ENCODE assay signal across 8 cellular contexts in genomic region chr1:223081181-223081994, GRCh38.
A peak's percentile ranks its signal among the peaks of the same experiment; 100 is the strongest.
DNase-seq lines count a peak whose midpoint lies in the region; ATAC-seq, FAIRE-seq and TF ChIP-seq lines count a peak whose summit lies in the region.

No MANE protein-coding gene starts in this region.

- DNase-seq in Caki2 (ENCODE audit: low read depth) (peak; percentile 97), HT1080 (ENCODE audit: low read depth) (peak; percentile 95), NOMO-1 treated with DMSO at 0.1 percent for 48 hours (lab: John Stamatoyannopoulos, UW; ENCODE audit: unreplicated experiment) (peak; percentile 73), endothelial cell of umbilical vein (ENCODE audit: low read depth, low spot score) (peak; percentile 77), mucosa of descending colon (peak; percentile 75 to 88 (median 88))
- peak; percentile 29 for DNase-seq in activated CD8-positive, alpha-beta memory T cell treated with anti-CD3 and anti-CD28 coated beads, Interleukin-2, amount 50 U/mL, for 24 hours (ENCODE audit: extremely low read depth)
- peak; percentile 29 to 54 for DNase-seq in stimulated activated CD8-positive, alpha-beta memory T cell treated with anti-CD3 and anti-CD28 coated beads, Interleukin-2, amount 100 ng/mL, for 1 hour (ENCODE audit: low read depth in 2 of 2)

- H3K27me3 ChIP-seq in endothelial cell of umbilical vein (ENCODE audit: control insufficient read depth in 2 of 2, insufficient read depth in 2 of 2, low read length in 2 of 2): peaks cover 0 to 1% of the 10 kb centered on the region in 2 experiments

- H3K36me3 ChIP-seq in endothelial cell of umbilical vein (ENCODE audit: control insufficient read depth in 2 of 2, extremely low read depth in 1 of 2, insufficient read depth in 2 of 2, low read length in 2 of 2) (no peaks in the 10 kb centered on the region), mucosa of descending colon (ENCODE audit: low read depth) (no peaks in the 10 kb centered on the region)

- no peak overlapping the region for H3K4me3 ChIP-seq in endothelial cell of umbilical vein (replicated peaks in 1 of 3; ENCODE audit: insufficient read depth in 1 of 3, low read depth in 1 of 3, low read length in 3 of 3)
- H3K4me3 ChIP-seq in mucosa of descending colon: no peak overlapping the region

- H3K4me1 ChIP-seq in endothelial cell of umbilical vein (ENCODE audit: control insufficient read depth, extremely low read depth, insufficient read depth, low read length) (peaks cover 6% of the 10 kb centered on the region), mucosa of descending colon (ENCODE audit: low read depth) (peaks cover 4% of the 10 kb centered on the region)

- peak; percentile 91 to 96 for TF ChIP-seq CTCF in endothelial cell of umbilical vein (IDR thresholded peaks at IDR 0.05; ENCODE audit: extremely low read depth in 1 of 2, insufficient read depth in 1 of 2, low read depth in 1 of 2, low read length in 2 of 2)
- peak; percentile 86 for TF ChIP-seq CTCF in mucosa of descending colon (IDR thresholded peaks at IDR 0.05)

- H3K9me3 ChIP-seq in endothelial cell of umbilical vein (replicated peaks; ENCODE audit: control insufficient read depth, insufficient read depth, low read length) (no peaks in the 10 kb centered on the region), mucosa of descending colon (no peaks in the 10 kb centered on the region)

- no peak overlapping the region for H3K27ac ChIP-seq in endothelial cell of umbilical vein (ENCODE audit: insufficient read depth, low read depth, low read length)

- no TSS peak for BruUV-seq in endothelial cell of umbilical vein (replicated peaks; lab: Mats Ljungman, UMichigan)

- no peaks in the 10 kb centered on the region for H3K9me1 ChIP-seq in endothelial cell of umbilical vein (replicated peaks; ENCODE audit: control insufficient read depth, extremely low read depth, insufficient read depth, low read length)

- in situ Hi-C loops in Caki2 (cut with HindIII; ENCODE audit: low pct_unique_long_range_greater_than_20kb, low sequenced_read_pairs): loop anchor here (25.0 kb wide), 1 partner anchor 344 kb away; the partner anchor contains the start of gene FAM177B

- H2AFZ ChIP-seq in endothelial cell of umbilical vein (ENCODE audit: low read depth, low read length): peak overlapping the region; percentile 35

- CTCF ChIA-PET in endothelial cell of umbilical vein (lab: Charles Lee): interaction anchor here (0.7 to 11.3 kb wide), 24 partner anchors 8 to 348 kb away, joined by 3 to 351 read pairs (median 4); partner anchors contain the start of gene FAM177B

- ATAC-seq in GM21390 (IDR thresholded peaks at IDR 0.05; ENCODE audit: unreplicated experiment) (peak; percentile 97), mucosa of descending colon (peak; percentile 98)

- H3K9ac ChIP-seq in endothelial cell of umbilical vein (replicated peaks; ENCODE audit: extremely low read depth, insufficient read depth, low read length): no peak overlapping the region

- intact Hi-C loops in endothelial cell of umbilical vein (cut with micrococcal nuclease): loop anchor here (1.0 to 5.0 kb wide), 9 partner anchors 42 to 616 kb away; partner anchors contain the start of genes AIDA and BROX
- intact Hi-C loops in mucosa of descending colon (cut with DNase I, micrococcal nuclease): loop anchor here (5.0 to 10.0 kb wide), 3 partner anchors 287 to 347 kb away; partner anchors contain the start of gene FAM177B (in 1 of the 2)

- no peaks in the 10 kb centered on the region for H4K20me1 ChIP-seq in endothelial cell of umbilical vein (replicated peaks; ENCODE audit: control insufficient read depth, extremely low read depth, insufficient read depth, low read length)

- peak overlapping the region; percentile 41 for H3K4me2 ChIP-seq in endothelial cell of umbilical vein (ENCODE audit: insufficient read depth, low read length)

- POLR2A ChIA-PET in endothelial cell of umbilical vein (lab: Charles Lee): no interaction called here

- TF ChIP-seq POLR2A in endothelial cell of umbilical vein (IDR thresholded peaks at IDR 0.05; ENCODE audit: low read depth, low read length): no peak

- peak; percentile 89 for FAIRE-seq in endothelial cell of umbilical vein (lab: Jason Lieb, UNC)

- dilution Hi-C loops in endothelial cell of umbilical vein (cut with MboI; ENCODE audit: extremely low pct_ligation_motif_present, low sequenced_read_pairs): loop anchor here (25.0 kb wide), 1 partner anchor 294 kb away; no protein-coding TSS in a partner anchor

- H3K79me2 ChIP-seq in endothelial cell of umbilical vein (ENCODE audit: control insufficient read depth, insufficient read depth, low read length): no peaks in the 10 kb centered on the region

TF ChIP-seq in endothelial cell of umbilical vein, 7 proteins besides CTCF, POLR2A, EP300 and RAD21:
- no peak for TF ChIP-seq MYC (IDR thresholded peaks at IDR 0.05; ENCODE audit: low read depth, low read length)
- no peak for TF ChIP-seq FOS (IDR thresholded peaks at IDR 0.05; ENCODE audit: borderline replicate concordance, insufficient read depth, low read length)
- no peak for TF ChIP-seq MAX (IDR thresholded peaks at IDR 0.05; ENCODE audit: insufficient read depth, insufficient read length)
TF ChIP-seq in endothelial cell of umbilical vein: peak in this region for 0.

Comparison
In these comparisons a context has a peak if more than half of its experiments do, and no peak if none do; other contexts are left out.
1. DNase-seq: peak in every context shown above with its lines; median percentile 97 in Caki2; 95 in HT1080; 88 in mucosa of descending colon; 77 in endothelial cell of umbilical vein; 73 in NOMO-1 treated with DMSO at 0.1 percent for 48 hours; 42 in stimulated activated CD8-positive, alpha-beta memory T cell treated with anti-CD3 and anti-CD28 coated beads, Interleukin-2, amount 100 ng/mL, for 1 hour; 29 in activated CD8-positive, alpha-beta memory T cell treated with anti-CD3 and anti-CD28 coated beads, Interleukin-2, amount 50 U/mL, for 24 hours.